4 cellular contexts compared by ENCODE assay signal in the genomic region with DNA sequence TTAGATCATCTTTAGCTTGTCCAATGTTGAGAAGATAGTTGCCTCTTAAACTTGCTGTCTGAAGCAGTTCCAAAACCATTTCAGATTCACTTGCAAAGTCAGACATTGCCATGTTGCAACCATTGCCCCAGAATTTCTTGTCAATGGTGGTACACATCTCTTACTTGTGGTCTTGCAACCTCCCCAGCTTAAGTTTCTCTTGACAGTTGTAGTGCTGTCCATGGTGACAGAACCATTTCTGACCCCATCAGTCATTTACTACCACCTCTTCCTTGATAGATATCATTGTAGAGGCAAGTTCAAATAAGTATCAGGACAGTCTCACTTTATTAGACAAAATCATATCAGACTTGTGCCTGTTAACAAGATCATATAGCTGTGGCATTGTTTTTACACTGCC.
TF ChIP-seq lines count a peak whose summit lies in the region.

No MANE protein-coding gene starts in this region.

TF ChIP-seq in SK-N-SH, 30 proteins besides CTCF, POLR2A, EP300 and RAD21:
- TF ChIP-seq, protein P1, sequence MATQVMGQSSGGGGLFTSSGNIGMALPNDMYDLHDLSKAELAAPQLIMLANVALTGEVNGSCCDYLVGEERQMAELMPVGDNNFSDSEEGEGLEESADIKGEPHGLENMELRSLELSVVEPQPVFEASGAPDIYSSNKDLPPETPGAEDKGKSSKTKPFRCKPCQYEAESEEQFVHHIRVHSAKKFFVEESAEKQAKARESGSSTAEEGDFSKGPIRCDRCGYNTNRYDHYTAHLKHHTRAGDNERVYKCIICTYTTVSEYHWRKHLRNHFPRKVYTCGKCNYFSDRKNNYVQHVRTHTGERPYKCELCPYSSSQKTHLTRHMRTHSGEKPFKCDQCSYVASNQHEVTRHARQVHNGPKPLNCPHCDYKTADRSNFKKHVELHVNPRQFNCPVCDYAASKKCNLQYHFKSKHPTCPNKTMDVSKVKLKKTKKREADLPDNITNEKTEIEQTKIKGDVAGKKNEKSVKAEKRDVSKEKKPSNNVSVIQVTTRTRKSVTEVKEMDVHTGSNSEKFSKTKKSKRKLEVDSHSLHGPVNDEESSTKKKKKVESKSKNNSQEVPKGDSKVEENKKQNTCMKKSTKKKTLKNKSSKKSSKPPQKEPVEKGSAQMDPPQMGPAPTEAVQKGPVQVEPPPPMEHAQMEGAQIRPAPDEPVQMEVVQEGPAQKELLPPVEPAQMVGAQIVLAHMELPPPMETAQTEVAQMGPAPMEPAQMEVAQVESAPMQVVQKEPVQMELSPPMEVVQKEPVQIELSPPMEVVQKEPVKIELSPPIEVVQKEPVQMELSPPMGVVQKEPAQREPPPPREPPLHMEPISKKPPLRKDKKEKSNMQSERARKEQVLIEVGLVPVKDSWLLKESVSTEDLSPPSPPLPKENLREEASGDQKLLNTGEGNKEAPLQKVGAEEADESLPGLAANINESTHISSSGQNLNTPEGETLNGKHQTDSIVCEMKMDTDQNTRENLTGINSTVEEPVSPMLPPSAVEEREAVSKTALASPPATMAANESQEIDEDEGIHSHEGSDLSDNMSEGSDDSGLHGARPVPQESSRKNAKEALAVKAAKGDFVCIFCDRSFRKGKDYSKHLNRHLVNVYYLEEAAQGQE (IDR thresholded peaks at IDR 0.05; ENCODE audit: low read depth, low read length), result peak; percentile 42; the same call in 1 of the 2 replicates
- TF ChIP-seq SIN3A (IDR thresholded peaks at IDR 0.05; ENCODE audit: borderline replicate concordance, low read depth, low read length), result no peak
TF ChIP-seq in SK-N-SH: peak in this region for 1.

TF ChIP-seq in SK-N-SH treated with all-trans-retinoic acid at 6 μM for 48 hours, 23 proteins besides CTCF, POLR2A, EP300 and RAD21:
- TF ChIP-seq TOX (CRISPR knock-in tag; IDR thresholded peaks at IDR 0.05; ENCODE audit: borderline replicate concordance) (no peak), SNAI2 (CRISPR knock-in tag; IDR thresholded peaks at IDR 0.05) (no peak), BACH2 (CRISPR knock-in tag; IDR thresholded peaks at IDR 0.05; ENCODE audit: borderline replicate concordance) (no peak), TCF4 (CRISPR knock-in tag; IDR thresholded peaks at IDR 0.05; ENCODE audit: borderline replicate concordance) (no peak), OSR1 (CRISPR knock-in tag; IDR thresholded peaks at IDR 0.05) (no peak), ZC3H10 (CRISPR knock-in tag; IDR thresholded peaks at IDR 0.05) (no peak), ESRRG (CRISPR knock-in tag; IDR thresholded peaks at IDR 0.05) (no peak), GLIS3 (CRISPR knock-in tag; IDR thresholded peaks at IDR 0.05) (no peak), ISL1 (CRISPR knock-in tag; IDR thresholded peaks at IDR 0.05) (no peak), CSDC2 (CRISPR knock-in tag; IDR thresholded peaks at IDR 0.05) (no peak), PPARA (CRISPR knock-in tag; IDR thresholded peaks at IDR 0.05; ENCODE audit: borderline replicate concordance) (no peak), RARB (CRISPR knock-in tag; IDR thresholded peaks at IDR 0.05) (no peak), ZNF565 (CRISPR knock-in tag; conservative IDR thresholded peaks at IDR 0.05; ENCODE audit: low read depth) (no peak)
- TF ChIP-seq, protein P2, sequence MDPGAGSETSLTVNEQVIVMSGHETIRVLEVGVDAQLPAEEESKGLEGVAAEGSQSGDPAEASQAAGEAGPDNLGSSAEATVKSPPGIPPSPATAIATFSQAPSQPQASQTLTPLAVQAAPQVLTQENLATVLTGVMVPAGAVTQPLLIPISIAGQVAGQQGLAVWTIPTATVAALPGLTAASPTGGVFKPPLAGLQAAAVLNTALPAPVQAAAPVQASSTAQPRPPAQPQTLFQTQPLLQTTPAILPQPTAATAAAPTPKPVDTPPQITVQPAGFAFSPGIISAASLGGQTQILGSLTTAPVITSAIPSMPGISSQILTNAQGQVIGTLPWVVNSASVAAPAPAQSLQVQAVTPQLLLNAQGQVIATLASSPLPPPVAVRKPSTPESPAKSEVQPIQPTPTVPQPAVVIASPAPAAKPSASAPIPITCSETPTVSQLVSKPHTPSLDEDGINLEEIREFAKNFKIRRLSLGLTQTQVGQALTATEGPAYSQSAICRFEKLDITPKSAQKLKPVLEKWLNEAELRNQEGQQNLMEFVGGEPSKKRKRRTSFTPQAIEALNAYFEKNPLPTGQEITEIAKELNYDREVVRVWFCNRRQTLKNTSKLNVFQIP (CRISPR knock-in tag; IDR thresholded peaks at IDR 0.05; ENCODE audit: borderline replicate concordance, low read depth), result no peak

TF ChIP-seq in HEK293, 187 proteins besides CTCF, POLR2A, EP300 and RAD21:
- TF ChIP-seq, protein P1 (tag by site-specific recombination; IDR thresholded peaks at IDR 0.05), result peak; percentile 85
- TF ChIP-seq EGR2 (tag by site-specific recombination; IDR thresholded peaks at IDR 0.05; ENCODE audit: low read depth), result no peak

TF ChIP-seq in GM12878, 131 proteins besides CTCF, POLR2A, EP300 and RAD21:
- TF ChIP-seq MYB (IDR thresholded peaks at IDR 0.05; ENCODE audit: borderline replicate concordance, low read depth, low read length), result no peak
- TF ChIP-seq, protein P1 (IDR thresholded peaks at IDR 0.05; ENCODE audit: low read depth, low read length), result peak; percentile 44; the same call in 1 of the 2 replicates
